In genomic region chr5:21452429-21452828, GRCh38 we compare ENCODE assay signal across 1 cellular context.
TF ChIP-seq lines count a peak whose summit lies in the region.

No MANE protein-coding gene starts in this region.

TF ChIP-seq in K562, 482 proteins besides CTCF, POLR2A, EP300 and RAD21 (continued from another document):
- TF ChIP-seq, protein P1, sequence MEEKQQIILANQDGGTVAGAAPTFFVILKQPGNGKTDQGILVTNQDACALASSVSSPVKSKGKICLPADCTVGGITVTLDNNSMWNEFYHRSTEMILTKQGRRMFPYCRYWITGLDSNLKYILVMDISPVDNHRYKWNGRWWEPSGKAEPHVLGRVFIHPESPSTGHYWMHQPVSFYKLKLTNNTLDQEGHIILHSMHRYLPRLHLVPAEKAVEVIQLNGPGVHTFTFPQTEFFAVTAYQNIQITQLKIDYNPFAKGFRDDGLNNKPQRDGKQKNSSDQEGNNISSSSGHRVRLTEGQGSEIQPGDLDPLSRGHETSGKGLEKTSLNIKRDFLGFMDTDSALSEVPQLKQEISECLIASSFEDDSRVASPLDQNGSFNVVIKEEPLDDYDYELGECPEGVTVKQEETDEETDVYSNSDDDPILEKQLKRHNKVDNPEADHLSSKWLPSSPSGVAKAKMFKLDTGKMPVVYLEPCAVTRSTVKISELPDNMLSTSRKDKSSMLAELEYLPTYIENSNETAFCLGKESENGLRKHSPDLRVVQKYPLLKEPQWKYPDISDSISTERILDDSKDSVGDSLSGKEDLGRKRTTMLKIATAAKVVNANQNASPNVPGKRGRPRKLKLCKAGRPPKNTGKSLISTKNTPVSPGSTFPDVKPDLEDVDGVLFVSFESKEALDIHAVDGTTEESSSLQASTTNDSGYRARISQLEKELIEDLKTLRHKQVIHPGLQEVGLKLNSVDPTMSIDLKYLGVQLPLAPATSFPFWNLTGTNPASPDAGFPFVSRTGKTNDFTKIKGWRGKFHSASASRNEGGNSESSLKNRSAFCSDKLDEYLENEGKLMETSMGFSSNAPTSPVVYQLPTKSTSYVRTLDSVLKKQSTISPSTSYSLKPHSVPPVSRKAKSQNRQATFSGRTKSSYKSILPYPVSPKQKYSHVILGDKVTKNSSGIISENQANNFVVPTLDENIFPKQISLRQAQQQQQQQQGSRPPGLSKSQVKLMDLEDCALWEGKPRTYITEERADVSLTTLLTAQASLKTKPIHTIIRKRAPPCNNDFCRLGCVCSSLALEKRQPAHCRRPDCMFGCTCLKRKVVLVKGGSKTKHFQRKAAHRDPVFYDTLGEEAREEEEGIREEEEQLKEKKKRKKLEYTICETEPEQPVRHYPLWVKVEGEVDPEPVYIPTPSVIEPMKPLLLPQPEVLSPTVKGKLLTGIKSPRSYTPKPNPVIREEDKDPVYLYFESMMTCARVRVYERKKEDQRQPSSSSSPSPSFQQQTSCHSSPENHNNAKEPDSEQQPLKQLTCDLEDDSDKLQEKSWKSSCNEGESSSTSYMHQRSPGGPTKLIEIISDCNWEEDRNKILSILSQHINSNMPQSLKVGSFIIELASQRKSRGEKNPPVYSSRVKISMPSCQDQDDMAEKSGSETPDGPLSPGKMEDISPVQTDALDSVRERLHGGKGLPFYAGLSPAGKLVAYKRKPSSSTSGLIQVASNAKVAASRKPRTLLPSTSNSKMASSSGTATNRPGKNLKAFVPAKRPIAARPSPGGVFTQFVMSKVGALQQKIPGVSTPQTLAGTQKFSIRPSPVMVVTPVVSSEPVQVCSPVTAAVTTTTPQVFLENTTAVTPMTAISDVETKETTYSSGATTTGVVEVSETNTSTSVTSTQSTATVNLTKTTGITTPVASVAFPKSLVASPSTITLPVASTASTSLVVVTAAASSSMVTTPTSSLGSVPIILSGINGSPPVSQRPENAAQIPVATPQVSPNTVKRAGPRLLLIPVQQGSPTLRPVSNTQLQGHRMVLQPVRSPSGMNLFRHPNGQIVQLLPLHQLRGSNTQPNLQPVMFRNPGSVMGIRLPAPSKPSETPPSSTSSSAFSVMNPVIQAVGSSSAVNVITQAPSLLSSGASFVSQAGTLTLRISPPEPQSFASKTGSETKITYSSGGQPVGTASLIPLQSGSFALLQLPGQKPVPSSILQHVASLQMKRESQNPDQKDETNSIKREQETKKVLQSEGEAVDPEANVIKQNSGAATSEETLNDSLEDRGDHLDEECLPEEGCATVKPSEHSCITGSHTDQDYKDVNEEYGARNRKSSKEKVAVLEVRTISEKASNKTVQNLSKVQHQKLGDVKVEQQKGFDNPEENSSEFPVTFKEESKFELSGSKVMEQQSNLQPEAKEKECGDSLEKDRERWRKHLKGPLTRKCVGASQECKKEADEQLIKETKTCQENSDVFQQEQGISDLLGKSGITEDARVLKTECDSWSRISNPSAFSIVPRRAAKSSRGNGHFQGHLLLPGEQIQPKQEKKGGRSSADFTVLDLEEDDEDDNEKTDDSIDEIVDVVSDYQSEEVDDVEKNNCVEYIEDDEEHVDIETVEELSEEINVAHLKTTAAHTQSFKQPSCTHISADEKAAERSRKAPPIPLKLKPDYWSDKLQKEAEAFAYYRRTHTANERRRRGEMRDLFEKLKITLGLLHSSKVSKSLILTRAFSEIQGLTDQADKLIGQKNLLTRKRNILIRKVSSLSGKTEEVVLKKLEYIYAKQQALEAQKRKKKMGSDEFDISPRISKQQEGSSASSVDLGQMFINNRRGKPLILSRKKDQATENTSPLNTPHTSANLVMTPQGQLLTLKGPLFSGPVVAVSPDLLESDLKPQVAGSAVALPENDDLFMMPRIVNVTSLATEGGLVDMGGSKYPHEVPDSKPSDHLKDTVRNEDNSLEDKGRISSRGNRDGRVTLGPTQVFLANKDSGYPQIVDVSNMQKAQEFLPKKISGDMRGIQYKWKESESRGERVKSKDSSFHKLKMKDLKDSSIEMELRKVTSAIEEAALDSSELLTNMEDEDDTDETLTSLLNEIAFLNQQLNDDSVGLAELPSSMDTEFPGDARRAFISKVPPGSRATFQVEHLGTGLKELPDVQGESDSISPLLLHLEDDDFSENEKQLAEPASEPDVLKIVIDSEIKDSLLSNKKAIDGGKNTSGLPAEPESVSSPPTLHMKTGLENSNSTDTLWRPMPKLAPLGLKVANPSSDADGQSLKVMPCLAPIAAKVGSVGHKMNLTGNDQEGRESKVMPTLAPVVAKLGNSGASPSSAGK (IDR thresholded peaks at IDR 0.05), result no peak
- no peak for TF ChIP-seq RAD51 (IDR thresholded peaks at IDR 0.05; ENCODE audit: borderline replicate concordance, low read depth)
